ENCODE assay signal across 8 cellular contexts in the genomic region with DNA sequence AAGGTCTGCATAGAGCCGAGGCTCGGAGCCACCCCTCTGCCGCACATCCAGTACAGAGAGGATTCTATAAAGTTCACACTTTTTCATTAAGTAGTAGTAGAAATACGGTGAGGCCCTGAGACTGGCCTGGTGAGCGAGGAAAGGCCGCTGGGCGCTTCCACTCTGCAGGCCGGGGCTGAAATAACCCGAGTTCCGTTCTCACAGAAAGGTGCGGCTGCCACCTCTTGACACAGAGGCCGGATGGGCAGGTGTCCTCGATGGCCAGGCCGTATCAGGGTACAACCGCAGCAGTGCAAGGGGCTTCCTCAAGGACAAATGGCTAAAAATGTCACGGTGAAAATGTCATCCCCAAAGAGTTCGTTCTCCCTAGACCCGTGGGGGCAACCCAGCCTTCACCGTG. TPM values are rescaled to one million over a fixed set of nuclear protein-coding genes. Genes with fewer than 3 reads are reported as not detected.
A peak's percentile ranks its signal among the peaks of the same experiment; 100 is the strongest.
DNase-seq lines count a peak whose midpoint lies in the region; ATAC-seq and TF ChIP-seq lines count a peak whose summit lies in the region.

No MANE protein-coding gene starts in this region.

- H3K4me2 ChIP-seq in neural progenitor cell: peak overlapping the region; percentile 79

- TF ChIP-seq CTCF in C4-2B (conservative IDR thresholded peaks at IDR 0.05) (no peak; the same call in 1 of the 2 replicates), LNCAP (IDR thresholded peaks at IDR 0.05) (0 out of 2 replicates have a peak, but pooled peaks have one; percentile 17), neural progenitor cell (IDR thresholded peaks at IDR 0.05) (no peak)

- H3K4me1 ChIP-seq in neural progenitor cell: peaks cover 9% of the 10 kb centered on the region

- H3K36me3 Mint-ChIP-seq in central memory CD8-positive, alpha-beta T cell (ENCODE audit: insufficient read depth): peaks cover 33% of the 10 kb centered on the region
- H3K36me3 Mint-ChIP-seq in neural progenitor cell: peaks cover 11% of the 10 kb centered on the region

- H2AFZ ChIP-seq in neural progenitor cell (replicated peaks): no peak overlapping the region

- peaks cover 43% of the 10 kb centered on the region for H4K20me1 ChIP-seq in neural progenitor cell (ENCODE audit: low read depth)

- peaks cover 13% of the 10 kb centered on the region for H3K4me1 Mint-ChIP-seq in central memory CD8-positive, alpha-beta T cell
- peaks cover 13% of the 10 kb centered on the region for H3K4me1 Mint-ChIP-seq in neural progenitor cell

- peaks cover 31% of the 10 kb centered on the region for H3F3A ChIP-seq in neural progenitor cell (ENCODE audit: low read depth)

- ATAC-seq in central memory CD8-positive, alpha-beta T cell (replicated peaks; ENCODE audit: extremely low read depth, poor library complexity, severe bottlenecking): no peak
- ATAC-seq in HG03039 (IDR thresholded peaks at IDR 0.05; ENCODE audit: unreplicated experiment): no peak

- peaks cover 8% of the 10 kb centered on the region for H3K79me2 ChIP-seq in neural progenitor cell (ENCODE audit: low read depth)

- no peaks in the 10 kb centered on the region for H3K9me3 Mint-ChIP-seq in central memory CD8-positive, alpha-beta T cell
- no peaks in the 10 kb centered on the region for H3K9me3 Mint-ChIP-seq in neural progenitor cell

- peak overlapping the region; percentile 67 for H3K4me3 Mint-ChIP-seq in central memory CD8-positive, alpha-beta T cell
- peak overlapping the region; percentile 78 for H3K4me3 Mint-ChIP-seq in neural progenitor cell

- no peak for DNase-seq in central memory CD8-positive, alpha-beta T cell (ENCODE audit: low spot score in 2 of 2)
- DNase-seq in neural progenitor cell (ENCODE audit: low spot score) (no peak), middle frontal gyrus (ENCODE audit: extremely low spot score, low spot score) (no peak), NAMALWA (ENCODE audit: low spot score) (no peak)
- DNase-seq in stimulated activated CD8-positive, alpha-beta memory T cell treated with anti-CD3 and anti-CD28 coated beads, Interleukin-4, amount 100 ng/mL, for 48 hours: no peak

- H3K9ac ChIP-seq in neural progenitor cell: no peak overlapping the region

- no peaks in the 10 kb centered on the region for H3K27me3 Mint-ChIP-seq in central memory CD8-positive, alpha-beta T cell
- H3K27me3 Mint-ChIP-seq in neural progenitor cell (ENCODE audit: insufficient read depth, low read depth): peaks cover 3% of the 10 kb centered on the region

- no peaks in the 10 kb centered on the region for H3K9me3 ChIP-seq in neural progenitor cell (ENCODE audit: low read depth)

- H3K27ac ChIP-seq in C4-2B (peak overlapping the region; percentile 57), neural progenitor cell (no peak overlapping the region)

- peak overlapping the region; percentile 31 for H3K4me3 ChIP-seq in neural progenitor cell

- no peak overlapping the region for H3K27ac Mint-ChIP-seq in central memory CD8-positive, alpha-beta T cell (ENCODE audit: low read depth)
- H3K27ac Mint-ChIP-seq in neural progenitor cell: no peak overlapping the region

- H3K27me3 ChIP-seq in neural progenitor cell: peaks cover 17% of the 10 kb centered on the region

- no peaks in the 10 kb centered on the region for H3K36me3 ChIP-seq in neural progenitor cell

RNA-seq across cellular contexts. Expression of a gene that starts 0.8 kb away (rescaled TPM):
- 6.8 and 17.0 TPM in 2 replicates for total RNA-seq in neural progenitor cell (ENCODE audit: low replicate concordance)

RNA-seq across cellular contexts. Expression of a gene that starts 6.0 kb away (rescaled TPM):
- 5.1 and 15.2 TPM in 2 replicates for total RNA-seq in neural progenitor cell (ENCODE audit: low replicate concordance)

RNA-seq across cellular contexts. Expression of a gene that starts 9.9 kb away (rescaled TPM):
- total RNA-seq in neural progenitor cell (ENCODE audit: low replicate concordance): 2.8 TPM in 1 of 2 replicates, not detected in the other

RNA-seq across cellular contexts. Expression of a gene that starts 15.6 kb away (rescaled TPM):
- 8.1 and 12.9 TPM in 2 replicates for total RNA-seq in neural progenitor cell (ENCODE audit: low replicate concordance)

RNA-seq across cellular contexts. Expression of a gene that starts 20.4 kb away (rescaled TPM):
- total RNA-seq in neural progenitor cell (ENCODE audit: low replicate concordance): 100 and 220 TPM in 2 replicates
